In the genomic region with DNA sequence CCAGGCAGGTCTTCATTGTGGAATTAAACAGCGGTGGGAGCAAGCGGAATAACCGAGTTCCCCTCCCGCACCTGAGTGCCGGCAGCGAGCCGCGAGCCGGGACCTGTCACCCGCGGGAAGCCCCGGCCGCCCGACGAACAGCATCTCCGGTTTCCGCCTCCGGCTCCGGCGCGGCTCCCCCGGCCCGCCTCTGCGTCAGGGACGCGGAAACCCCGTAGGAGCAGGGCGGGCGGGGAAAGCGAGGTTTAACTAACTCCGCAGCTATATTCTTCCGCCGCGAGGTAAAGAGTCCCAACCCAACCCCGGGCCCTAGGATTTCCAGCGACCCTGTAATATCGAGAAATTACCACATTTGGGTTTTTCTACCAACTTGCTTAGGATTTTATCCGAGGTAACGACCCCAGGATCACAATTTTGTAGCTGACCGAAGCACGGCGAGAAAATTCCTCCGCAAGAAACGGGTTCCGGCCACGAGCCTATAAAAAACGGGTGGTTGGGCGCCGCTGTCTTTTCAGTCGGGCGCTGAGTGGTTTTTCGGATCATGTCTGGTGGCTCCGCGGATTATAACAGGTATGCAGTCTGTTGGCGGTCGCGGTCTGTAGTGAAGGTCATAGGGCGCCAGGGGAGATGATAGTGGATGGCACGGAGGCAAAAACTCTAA, we compare ENCODE assay signal across 1 cellular context.
TF ChIP-seq lines count a peak whose summit lies in the region.

A gene (plus strand): TSS at position 508 of the 661 bp plus-strand sequence. CDS start 34 bp downstream, at position 542.

TF ChIP-seq in HepG2, 621 proteins besides CTCF, POLR2A, EP300 and RAD21 (continued from another document and continues in another):
- TF ChIP-seq, protein P1, sequence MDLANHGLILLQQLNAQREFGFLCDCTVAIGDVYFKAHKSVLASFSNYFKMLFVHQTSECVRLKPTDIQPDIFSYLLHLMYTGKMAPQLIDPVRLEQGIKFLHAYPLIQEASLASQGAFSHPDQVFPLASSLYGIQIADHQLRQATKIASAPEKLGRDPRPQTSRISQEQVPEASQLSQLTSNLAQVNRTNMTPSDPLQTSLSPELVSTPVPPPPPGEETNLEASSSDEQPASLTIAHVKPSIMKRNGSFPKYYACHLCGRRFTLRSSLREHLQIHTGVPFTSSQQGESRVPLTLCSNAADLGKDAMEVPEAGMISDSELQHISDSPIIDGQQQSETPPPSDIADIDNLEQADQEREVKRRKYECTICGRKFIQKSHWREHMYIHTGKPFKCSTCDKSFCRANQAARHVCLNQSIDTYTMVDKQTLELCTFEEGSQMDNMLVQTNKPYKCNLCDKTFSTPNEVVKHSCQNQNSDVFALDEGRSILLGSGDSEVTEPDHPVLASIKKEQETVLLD (CRISPR knock-in tag; IDR thresholded peaks at IDR 0.05; ENCODE audit: low read depth), result peak; percentile 98
- no peak for TF ChIP-seq NFYC (CRISPR knock-in tag; IDR thresholded peaks at IDR 0.05)
- TF ChIP-seq, protein P2, sequence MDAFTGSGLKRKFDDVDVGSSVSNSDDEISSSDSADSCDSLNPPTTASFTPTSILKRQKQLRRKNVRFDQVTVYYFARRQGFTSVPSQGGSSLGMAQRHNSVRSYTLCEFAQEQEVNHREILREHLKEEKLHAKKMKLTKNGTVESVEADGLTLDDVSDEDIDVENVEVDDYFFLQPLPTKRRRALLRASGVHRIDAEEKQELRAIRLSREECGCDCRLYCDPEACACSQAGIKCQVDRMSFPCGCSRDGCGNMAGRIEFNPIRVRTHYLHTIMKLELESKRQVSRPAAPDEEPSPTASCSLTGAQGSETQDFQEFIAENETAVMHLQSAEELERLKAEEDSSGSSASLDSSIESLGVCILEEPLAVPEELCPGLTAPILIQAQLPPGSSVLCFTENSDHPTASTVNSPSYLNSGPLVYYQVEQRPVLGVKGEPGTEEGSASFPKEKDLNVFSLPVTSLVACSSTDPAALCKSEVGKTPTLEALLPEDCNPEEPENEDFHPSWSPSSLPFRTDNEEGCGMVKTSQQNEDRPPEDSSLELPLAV (CRISPR knock-in tag; conservative IDR thresholded peaks at IDR 0.05; ENCODE audit: low read depth), result 0 out of 2 replicates have a peak, but pooled peaks have one; percentile 47
- TF ChIP-seq, protein P3, sequence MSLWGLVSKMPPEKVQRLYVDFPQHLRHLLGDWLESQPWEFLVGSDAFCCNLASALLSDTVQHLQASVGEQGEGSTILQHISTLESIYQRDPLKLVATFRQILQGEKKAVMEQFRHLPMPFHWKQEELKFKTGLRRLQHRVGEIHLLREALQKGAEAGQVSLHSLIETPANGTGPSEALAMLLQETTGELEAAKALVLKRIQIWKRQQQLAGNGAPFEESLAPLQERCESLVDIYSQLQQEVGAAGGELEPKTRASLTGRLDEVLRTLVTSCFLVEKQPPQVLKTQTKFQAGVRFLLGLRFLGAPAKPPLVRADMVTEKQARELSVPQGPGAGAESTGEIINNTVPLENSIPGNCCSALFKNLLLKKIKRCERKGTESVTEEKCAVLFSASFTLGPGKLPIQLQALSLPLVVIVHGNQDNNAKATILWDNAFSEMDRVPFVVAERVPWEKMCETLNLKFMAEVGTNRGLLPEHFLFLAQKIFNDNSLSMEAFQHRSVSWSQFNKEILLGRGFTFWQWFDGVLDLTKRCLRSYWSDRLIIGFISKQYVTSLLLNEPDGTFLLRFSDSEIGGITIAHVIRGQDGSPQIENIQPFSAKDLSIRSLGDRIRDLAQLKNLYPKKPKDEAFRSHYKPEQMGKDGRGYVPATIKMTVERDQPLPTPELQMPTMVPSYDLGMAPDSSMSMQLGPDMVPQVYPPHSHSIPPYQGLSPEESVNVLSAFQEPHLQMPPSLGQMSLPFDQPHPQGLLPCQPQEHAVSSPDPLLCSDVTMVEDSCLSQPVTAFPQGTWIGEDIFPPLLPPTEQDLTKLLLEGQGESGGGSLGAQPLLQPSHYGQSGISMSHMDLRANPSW (CRISPR knock-in tag; IDR thresholded peaks at IDR 0.05; ENCODE audit: borderline replicate concordance), result no peak; the same call in 1 of the 2 replicates
- TF ChIP-seq, protein P4, sequence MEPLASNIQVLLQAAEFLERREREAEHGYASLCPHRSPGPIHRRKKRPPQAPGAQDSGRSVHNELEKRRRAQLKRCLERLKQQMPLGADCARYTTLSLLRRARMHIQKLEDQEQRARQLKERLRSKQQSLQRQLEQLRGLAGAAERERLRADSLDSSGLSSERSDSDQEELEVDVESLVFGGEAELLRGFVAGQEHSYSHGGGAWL (CRISPR knock-in tag; IDR thresholded peaks at IDR 0.05), result peak; percentile 78
- no peak; the same call in 1 of the 2 replicates for TF ChIP-seq KLF15 (CRISPR knock-in tag; IDR thresholded peaks at IDR 0.05; ENCODE audit: borderline replicate concordance)
- peak; percentile 95 for TF ChIP-seq ZMYM4 (CRISPR knock-in tag; IDR thresholded peaks at IDR 0.05)
- TF ChIP-seq JUND (CRISPR knock-in tag; IDR thresholded peaks at IDR 0.05), result no peak
- TF ChIP-seq SNAI1 (CRISPR knock-in tag; IDR thresholded peaks at IDR 0.05; ENCODE audit: borderline replicate concordance), result peak; percentile 8; the same call in 1 of the 2 replicates
- TF ChIP-seq, protein P5, sequence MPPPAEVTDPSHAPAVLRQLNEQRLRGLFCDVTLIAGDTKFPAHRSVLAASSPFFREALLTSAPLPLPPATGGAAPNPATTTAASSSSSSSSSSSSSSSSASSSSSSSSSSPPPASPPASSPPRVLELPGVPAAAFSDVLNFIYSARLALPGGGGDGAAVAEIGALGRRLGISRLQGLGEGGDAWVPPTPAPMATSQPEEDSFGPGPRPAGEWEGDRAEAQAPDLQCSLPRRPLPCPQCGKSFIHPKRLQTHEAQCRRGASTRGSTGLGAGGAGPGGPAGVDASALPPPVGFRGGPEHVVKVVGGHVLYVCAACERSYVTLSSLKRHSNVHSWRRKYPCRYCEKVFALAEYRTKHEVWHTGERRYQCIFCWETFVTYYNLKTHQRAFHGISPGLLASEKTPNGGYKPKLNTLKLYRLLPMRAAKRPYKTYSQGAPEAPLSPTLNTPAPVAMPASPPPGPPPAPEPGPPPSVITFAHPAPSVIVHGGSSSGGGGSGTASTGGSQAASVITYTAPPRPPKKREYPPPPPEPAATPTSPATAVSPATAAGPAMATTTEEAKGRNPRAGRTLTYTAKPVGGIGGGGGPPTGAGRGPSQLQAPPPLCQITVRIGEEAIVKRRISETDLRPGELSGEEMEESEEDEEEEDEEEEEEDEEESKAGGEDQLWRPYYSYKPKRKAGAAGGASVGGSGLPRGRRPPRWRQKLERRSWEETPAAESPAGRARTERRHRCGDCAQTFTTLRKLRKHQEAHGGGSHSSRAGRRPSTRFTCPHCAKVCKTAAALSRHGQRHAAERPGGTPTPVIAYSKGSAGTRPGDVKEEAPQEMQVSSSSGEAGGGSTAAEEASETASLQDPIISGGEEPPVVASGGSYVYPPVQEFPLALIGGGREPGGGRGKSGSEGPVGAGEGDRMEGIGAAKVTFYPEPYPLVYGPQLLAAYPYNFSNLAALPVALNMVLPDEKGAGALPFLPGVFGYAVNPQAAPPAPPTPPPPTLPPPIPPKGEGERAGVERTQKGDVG (CRISPR knock-in tag; IDR thresholded peaks at IDR 0.05; ENCODE audit: borderline replicate concordance), result no peak
- TF ChIP-seq ZNF724P (CRISPR knock-in tag; IDR thresholded peaks at IDR 0.05; ENCODE audit: borderline replicate concordance), result no peak
- TF ChIP-seq ZNF33B (CRISPR knock-in tag; IDR thresholded peaks at IDR 0.05), result no peak
- TF ChIP-seq, protein P6, sequence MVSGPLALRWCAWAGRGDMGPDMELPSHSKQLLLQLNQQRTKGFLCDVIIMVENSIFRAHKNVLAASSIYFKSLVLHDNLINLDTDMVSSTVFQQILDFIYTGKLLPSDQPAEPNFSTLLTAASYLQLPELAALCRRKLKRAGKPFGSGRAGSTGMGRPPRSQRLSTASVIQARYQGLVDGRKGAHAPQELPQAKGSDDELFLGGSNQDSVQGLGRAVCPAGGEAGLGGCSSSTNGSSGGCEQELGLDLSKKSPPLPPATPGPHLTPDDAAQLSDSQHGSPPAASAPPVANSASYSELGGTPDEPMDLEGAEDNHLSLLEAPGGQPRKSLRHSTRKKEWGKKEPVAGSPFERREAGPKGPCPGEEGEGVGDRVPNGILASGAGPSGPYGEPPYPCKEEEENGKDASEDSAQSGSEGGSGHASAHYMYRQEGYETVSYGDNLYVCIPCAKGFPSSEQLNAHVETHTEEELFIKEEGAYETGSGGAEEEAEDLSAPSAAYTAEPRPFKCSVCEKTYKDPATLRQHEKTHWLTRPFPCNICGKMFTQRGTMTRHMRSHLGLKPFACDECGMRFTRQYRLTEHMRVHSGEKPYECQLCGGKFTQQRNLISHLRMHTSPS (CRISPR knock-in tag; IDR thresholded peaks at IDR 0.05; ENCODE audit: low read depth), result no peak; the same call in 1 of the 2 replicates
- no peak for TF ChIP-seq HNRNPK (IDR thresholded peaks at IDR 0.05; ENCODE audit: low read depth, low read length, poor library complexity, severe bottlenecking)
- TF ChIP-seq ZNF235 (CRISPR knock-in tag; IDR thresholded peaks at IDR 0.05; ENCODE audit: borderline replicate concordance), result peak; percentile 13; the same call in 1 of the 2 replicates
- TF ChIP-seq RBM22 (optimal IDR thresholded peaks at IDR 0.05; ENCODE audit: low read length), result peak; percentile 83
- TF ChIP-seq MEIS2 (CRISPR knock-in tag; IDR thresholded peaks at IDR 0.05), result no peak; the same call in 1 of the 2 replicates
- TF ChIP-seq, protein P7, sequence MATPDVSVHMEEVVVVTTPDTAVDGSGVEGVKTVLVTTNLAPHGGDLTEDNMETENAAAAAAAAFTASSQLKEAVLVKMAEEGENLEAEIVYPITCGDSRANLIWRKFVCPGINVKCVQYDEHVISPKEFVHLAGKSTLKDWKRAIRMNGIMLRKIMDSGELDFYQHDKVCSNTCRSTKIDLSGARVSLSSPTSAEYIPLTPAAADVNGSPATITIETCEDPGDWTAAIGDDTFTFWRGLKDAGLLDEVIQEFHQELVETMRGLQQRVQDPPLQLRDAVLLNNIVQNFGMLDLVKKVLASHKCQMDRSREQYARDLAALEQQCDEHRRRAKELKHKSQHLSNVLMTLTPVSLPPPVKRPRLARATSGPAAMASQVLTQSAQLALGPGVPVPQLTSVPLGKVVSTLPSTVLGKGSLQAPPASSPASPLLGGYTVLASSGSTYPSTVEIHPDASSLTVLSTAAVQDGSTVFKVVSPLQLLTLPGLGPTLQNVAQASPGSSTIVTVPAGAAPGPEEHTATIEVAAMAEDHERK (CRISPR knock-in tag; IDR thresholded peaks at IDR 0.05; ENCODE audit: low read depth), result 0 out of 2 replicates have a peak, but pooled peaks have one; percentile 22
- no peak; the same call in none of the 2 replicates for TF ChIP-seq MTF1 (CRISPR knock-in tag; IDR thresholded peaks at IDR 0.05)
- peak; percentile 39; the same call in 1 of the 2 replicates for TF ChIP-seq HDAC1 (CRISPR knock-in tag; IDR thresholded peaks at IDR 0.05)
- TF ChIP-seq ZSCAN20 (CRISPR knock-in tag; IDR thresholded peaks at IDR 0.05; ENCODE audit: borderline replicate concordance), result peak; percentile 37; the same call in 1 of the 2 replicates
- TF ChIP-seq, protein P8, sequence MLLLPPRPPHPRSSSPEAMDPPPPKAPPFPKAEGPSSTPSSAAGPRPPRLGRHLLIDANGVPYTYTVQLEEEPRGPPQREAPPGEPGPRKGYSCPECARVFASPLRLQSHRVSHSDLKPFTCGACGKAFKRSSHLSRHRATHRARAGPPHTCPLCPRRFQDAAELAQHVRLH (CRISPR knock-in tag; IDR thresholded peaks at IDR 0.05; ENCODE audit: borderline replicate concordance, low read depth), result peak; percentile 81
- no peak for TF ChIP-seq NONO (IDR thresholded peaks at IDR 0.05)
- peak; percentile 87 for TF ChIP-seq NONO (CRISPR knock-in tag; conservative IDR thresholded peaks at IDR 0.05)
- TF ChIP-seq, protein P9, sequence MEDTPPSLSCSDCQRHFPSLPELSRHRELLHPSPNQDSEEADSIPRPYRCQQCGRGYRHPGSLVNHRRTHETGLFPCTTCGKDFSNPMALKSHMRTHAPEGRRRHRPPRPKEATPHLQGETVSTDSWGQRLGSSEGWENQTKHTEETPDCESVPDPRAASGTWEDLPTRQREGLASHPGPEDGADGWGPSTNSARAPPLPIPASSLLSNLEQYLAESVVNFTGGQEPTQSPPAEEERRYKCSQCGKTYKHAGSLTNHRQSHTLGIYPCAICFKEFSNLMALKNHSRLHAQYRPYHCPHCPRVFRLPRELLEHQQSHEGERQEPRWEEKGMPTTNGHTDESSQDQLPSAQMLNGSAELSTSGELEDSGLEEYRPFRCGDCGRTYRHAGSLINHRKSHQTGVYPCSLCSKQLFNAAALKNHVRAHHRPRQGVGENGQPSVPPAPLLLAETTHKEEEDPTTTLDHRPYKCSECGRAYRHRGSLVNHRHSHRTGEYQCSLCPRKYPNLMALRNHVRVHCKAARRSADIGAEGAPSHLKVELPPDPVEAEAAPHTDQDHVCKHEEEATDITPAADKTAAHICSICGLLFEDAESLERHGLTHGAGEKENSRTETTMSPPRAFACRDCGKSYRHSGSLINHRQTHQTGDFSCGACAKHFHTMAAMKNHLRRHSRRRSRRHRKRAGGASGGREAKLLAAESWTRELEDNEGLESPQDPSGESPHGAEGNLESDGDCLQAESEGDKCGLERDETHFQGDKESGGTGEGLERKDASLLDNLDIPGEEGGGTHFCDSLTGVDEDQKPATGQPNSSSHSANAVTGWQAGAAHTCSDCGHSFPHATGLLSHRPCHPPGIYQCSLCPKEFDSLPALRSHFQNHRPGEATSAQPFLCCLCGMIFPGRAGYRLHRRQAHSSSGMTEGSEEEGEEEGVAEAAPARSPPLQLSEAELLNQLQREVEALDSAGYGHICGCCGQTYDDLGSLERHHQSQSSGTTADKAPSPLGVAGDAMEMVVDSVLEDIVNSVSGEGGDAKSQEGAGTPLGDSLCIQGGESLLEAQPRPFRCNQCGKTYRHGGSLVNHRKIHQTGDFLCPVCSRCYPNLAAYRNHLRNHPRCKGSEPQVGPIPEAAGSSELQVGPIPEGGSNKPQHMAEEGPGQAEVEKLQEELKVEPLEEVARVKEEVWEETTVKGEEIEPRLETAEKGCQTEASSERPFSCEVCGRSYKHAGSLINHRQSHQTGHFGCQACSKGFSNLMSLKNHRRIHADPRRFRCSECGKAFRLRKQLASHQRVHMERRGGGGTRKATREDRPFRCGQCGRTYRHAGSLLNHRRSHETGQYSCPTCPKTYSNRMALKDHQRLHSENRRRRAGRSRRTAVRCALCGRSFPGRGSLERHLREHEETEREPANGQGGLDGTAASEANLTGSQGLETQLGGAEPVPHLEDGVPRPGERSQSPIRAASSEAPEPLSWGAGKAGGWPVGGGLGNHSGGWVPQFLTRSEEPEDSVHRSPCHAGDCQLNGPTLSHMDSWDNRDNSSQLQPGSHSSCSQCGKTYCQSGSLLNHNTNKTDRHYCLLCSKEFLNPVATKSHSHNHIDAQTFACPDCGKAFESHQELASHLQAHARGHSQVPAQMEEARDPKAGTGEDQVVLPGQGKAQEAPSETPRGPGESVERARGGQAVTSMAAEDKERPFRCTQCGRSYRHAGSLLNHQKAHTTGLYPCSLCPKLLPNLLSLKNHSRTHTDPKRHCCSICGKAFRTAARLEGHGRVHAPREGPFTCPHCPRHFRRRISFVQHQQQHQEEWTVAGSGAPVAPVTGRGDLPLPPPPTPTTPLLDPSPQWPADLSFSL (CRISPR knock-in tag; IDR thresholded peaks at IDR 0.05), result no peak
- no peak for TF ChIP-seq STAG1 (CRISPR knock-in tag; IDR thresholded peaks at IDR 0.05)
